In the genomic region with DNA sequence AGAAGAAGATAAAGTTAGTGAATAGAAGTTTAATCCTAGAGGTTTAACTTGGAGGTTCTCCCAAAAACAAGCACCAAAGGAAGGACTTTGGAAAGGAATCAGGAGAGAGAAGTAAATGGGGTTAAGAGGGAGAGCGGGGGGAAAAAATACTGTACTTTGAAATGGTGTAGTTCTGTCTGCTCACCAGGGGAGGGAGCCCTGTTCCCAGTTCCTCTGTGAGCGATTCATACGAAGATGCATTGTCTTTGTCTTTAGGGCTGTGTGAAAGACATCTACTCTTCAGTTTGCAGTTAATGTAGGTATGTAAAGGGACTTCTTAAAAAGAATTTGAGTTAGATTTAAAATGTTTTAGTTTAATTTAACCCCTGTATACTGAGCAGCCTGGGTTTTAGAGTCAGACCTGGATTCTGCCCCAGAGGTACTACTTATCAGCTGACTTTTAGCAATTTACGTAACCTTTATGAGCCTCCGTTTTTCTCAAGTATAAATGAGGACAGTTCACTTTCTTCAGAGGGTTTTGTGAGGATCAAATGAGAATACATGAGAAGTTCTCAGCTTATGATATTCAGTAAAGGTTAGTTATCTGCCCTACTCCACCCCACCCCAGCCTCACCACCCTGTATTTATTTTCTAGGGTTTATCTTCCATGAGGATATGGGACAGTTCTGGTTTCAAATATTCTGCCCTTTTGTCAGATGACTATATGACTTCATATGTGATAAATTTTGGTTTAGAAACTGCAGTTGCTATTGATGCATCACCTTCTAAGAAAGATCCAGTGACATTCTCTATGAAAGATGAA, we compare ENCODE assay signal across 8 cellular contexts.
DNase-seq lines count a peak whose midpoint lies in the region; ATAC-seq and TF ChIP-seq lines count a peak whose summit lies in the region.

No MANE protein-coding gene starts in this region.

- no peaks in the 10 kb centered on the region for H3F3A ChIP-seq in PC-3 (ENCODE audit: low read length, unreplicated experiment)

- peaks cover 8% of the 10 kb centered on the region for H3K4me1 Mint-ChIP-seq in activated T-cell treated with anti-CD3 and anti-CD28 coated beads, Interleukin-2, amount 50 U/mL, for 4 hours (ENCODE audit: low read depth)

- no peaks in the 10 kb centered on the region for H3K27me3 Mint-ChIP-seq in activated T-cell treated with anti-CD3 and anti-CD28 coated beads, Interleukin-2, amount 50 U/mL, for 4 hours (ENCODE audit: low read depth)

- peaks cover 4% of the 10 kb centered on the region for H3K9me3 Mint-ChIP-seq in activated T-cell treated with anti-CD3 and anti-CD28 coated beads, Interleukin-2, amount 50 U/mL, for 4 hours

- H3K27me3 ChIP-seq in PC-3 (ENCODE audit: low read length) (no peaks in the 10 kb centered on the region), upper lobe of left lung (no peaks in the 10 kb centered on the region)

- no peaks in the 10 kb centered on the region for H3K36me3 Mint-ChIP-seq in activated T-cell treated with anti-CD3 and anti-CD28 coated beads, Interleukin-2, amount 50 U/mL, for 4 hours (ENCODE audit: insufficient read depth)

- intact Hi-C loops in PC-3 (cut with micrococcal nuclease), result loop anchor here (1.0 to 2.0 kb wide), 4 partner anchors 48 to 210 kb away; no protein-coding TSS in a partner anchor

- no TSS peak for BruUV-seq in PC-3 (replicated peaks; lab: Mats Ljungman, UMichigan)

- no peak for TF ChIP-seq POLR2A in upper lobe of left lung (IDR thresholded peaks at IDR 0.05)

- POLR2A ChIA-PET in PC-3 (lab: Charles Lee; ENCODE audit: unreplicated experiment), result no interaction called here

- H3K27ac ChIP-seq in PC-3 (ENCODE audit: low read length) (no peak overlapping the region), upper lobe of left lung (no peak overlapping the region)

- TF ChIP-seq EP300 in upper lobe of left lung (IDR thresholded peaks at IDR 0.05), result no peak

- H3K79me2 ChIP-seq in PC-3 (ENCODE audit: low read length), result peaks cover 21% of the 10 kb centered on the region

- no peak overlapping the region for H3K4me3 ChIP-seq in Jurkat, Clone E6-1 (ENCODE audit: low read length)
- H3K4me3 ChIP-seq in PC-3 (ENCODE audit: low read length) (no peak overlapping the region), fibroblast of mammary gland (ENCODE audit: control insufficient read depth, low read depth, low read length) (no peak overlapping the region), upper lobe of left lung (no peak overlapping the region)

- no peaks in the 10 kb centered on the region for H3K9me2 ChIP-seq in PC-3 (replicated peaks; ENCODE audit: low read length)

- DNase-seq in CD1c-positive myeloid dendritic cell (ENCODE audit: extremely low spot score) (peak; percentile 79), PC-3 (peak; percentile 71), fibroblast of mammary gland (ENCODE audit: low read depth) (peak; percentile 75), nucleus accumbens (lab: John Stamatoyannopoulos, UW) (peak in 29 of 56 donors; percentile 11 to 77 (median 31)), upper lobe of left lung (peak in 1 of 2 donors; percentile 58)
- peak; percentile 73 for DNase-seq in Jurkat, Clone E6-1 (ENCODE audit: low read depth, low spot score)
- peak; percentile 57 for DNase-seq in activated T-cell treated with anti-CD3 and anti-CD28 coated beads, Interleukin-2, amount 50 U/mL, for 4 hours

- CTCF ChIA-PET in PC-3 (lab: Charles Lee), result no interaction called here

- peak overlapping the region; percentile 19; the same call in 1 of the 2 replicates for H3K4me2 ChIP-seq in PC-3 (ENCODE audit: low read length)

- H3K4me1 ChIP-seq in PC-3 (ENCODE audit: insufficient read depth, low read length), result peaks cover 14% of the 10 kb centered on the region
- H3K4me1 ChIP-seq in upper lobe of left lung, result peaks cover 9 to 15% (median 13%) of the 10 kb centered on the region in 4 donors

- WGBS in upper lobe of left lung, 2 donors, result 27 to 28% methylated on average over 5 of the region's 5 CpGs

- H4K20me1 ChIP-seq in PC-3 (ENCODE audit: low read length), result 0 out of 2 replicates have a peak, but pooled peaks cover 6% of the 10 kb centered on the region

- TF ChIP-seq CTCF in PC-3 (conservative IDR thresholded peaks at IDR 0.05; ENCODE audit: low read depth, low read length) (peak; percentile 90), fibroblast of mammary gland (conservative IDR thresholded peaks at IDR 0.05; ENCODE audit: control insufficient read depth, insufficient read depth, low read depth, low read length) (peak; percentile 95), upper lobe of left lung (IDR thresholded peaks at IDR 0.05) (peak; percentile 71 to 88 (median 83))

- ATAC-seq in GM19452 (IDR thresholded peaks at IDR 0.05; ENCODE audit: unreplicated experiment) (peak; percentile 74), PC-3 (peak; percentile 74), upper lobe of left lung (ENCODE audit: low FRiP score in 2 of 2) (peak; percentile 92 to 95)
- ATAC-seq in activated T-cell treated with anti-CD3 and anti-CD28 coated beads, Interleukin-2, amount 50 U/mL, for 4 hours, result peak; percentile 80 to 89

- H3K9ac ChIP-seq in PC-3 (ENCODE audit: low read length), result no peak overlapping the region

- 0 out of 2 replicates have a peak overlapping the region, but pooled peaks have one; percentile 19 for H2AFZ ChIP-seq in PC-3 (ENCODE audit: low read length)

- H3K9me3 ChIP-seq in PC-3 (ENCODE audit: low read length) (no peaks in the 10 kb centered on the region), upper lobe of left lung (no peaks in the 10 kb centered on the region)

- H3K36me3 ChIP-seq in PC-3 (ENCODE audit: low read depth, low read length), result no peaks in the 10 kb centered on the region
- no peaks in the 10 kb centered on the region for H3K36me3 ChIP-seq in upper lobe of left lung

- H3K4me3 Mint-ChIP-seq in activated T-cell treated with anti-CD3 and anti-CD28 coated beads, Interleukin-2, amount 50 U/mL, for 4 hours, result no peak overlapping the region
